8 cellular contexts compared by ENCODE assay signal in the genomic region with DNA sequence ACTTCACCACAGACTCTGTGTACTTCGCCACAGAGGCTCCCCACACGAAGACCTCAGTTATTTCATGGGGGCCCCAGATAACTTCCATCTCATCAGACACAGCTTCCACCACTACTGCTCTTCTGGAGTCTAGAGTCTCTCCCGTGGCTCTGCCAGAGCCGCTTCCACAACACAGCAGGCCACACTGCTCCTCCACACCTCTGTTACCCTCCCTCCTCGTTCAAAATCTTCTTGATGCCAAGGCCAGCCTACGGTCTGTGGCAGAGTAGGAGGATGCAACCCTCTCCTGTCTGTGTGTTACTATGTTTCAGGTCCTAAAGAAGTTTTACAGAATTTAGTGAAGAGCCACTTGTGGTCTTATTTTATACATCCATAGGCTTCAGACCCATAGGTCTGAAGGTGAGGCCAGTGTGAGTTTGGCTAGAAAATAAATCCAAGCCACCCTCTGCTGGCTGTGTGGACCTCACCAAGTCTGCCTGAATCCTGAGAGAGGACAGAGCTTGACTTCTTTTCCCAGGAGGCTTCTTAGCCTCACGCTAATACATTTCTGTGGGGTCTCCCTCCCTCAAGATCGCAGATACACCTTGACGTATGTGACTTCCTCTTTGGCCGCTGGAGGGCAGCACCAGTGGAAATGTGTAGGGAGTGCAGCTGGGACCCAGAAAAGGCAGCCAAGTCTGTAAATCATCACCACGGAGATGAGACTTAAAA.
DNase-seq lines count a peak whose midpoint lies in the region; ATAC-seq and TF ChIP-seq lines count a peak whose summit lies in the region.

No MANE protein-coding gene starts in this region.

- H3K27ac ChIP-seq in HCT116 (ENCODE audit: low read depth, low read length) = no peak overlapping the region
- H3K27ac ChIP-seq in Karpas-422 (ENCODE audit: low read length) = no peak overlapping the region

- H3K79me2 ChIP-seq in HCT116 (ENCODE audit: insufficient read depth, low read length) (no peaks in the 10 kb centered on the region), Karpas-422 (ENCODE audit: low read length) (no peaks in the 10 kb centered on the region)

- H3K4me2 ChIP-seq in HCT116 (ENCODE audit: low read length) (no peak overlapping the region), Karpas-422 (ENCODE audit: low read depth, low read length, poor library complexity, severe bottlenecking) (no peak overlapping the region)

- BruUV-seq in HCT116 (replicated peaks; lab: Mats Ljungman, UMichigan) = no TSS peak

- no peak for TF ChIP-seq POLR2A in HCT116 (IDR thresholded peaks at IDR 0.05; ENCODE audit: borderline replicate concordance, extremely low read depth, insufficient read depth, insufficient read length)

- peak; percentile 61 for TF ChIP-seq RAD21 in HCT116 (IDR thresholded peaks at IDR 0.05; ENCODE audit: low read depth)

- H2AFZ ChIP-seq in HCT116 (ENCODE audit: low read depth, low read length, poor library complexity, severe bottlenecking) = peak overlapping the region; percentile 10
- no peak overlapping the region for H2AFZ ChIP-seq in Karpas-422 (ENCODE audit: low read length)

- POLR2A ChIA-PET in AG04449 (lab: Yijun Ruan, JAX) (no interaction called here), HCT116 (lab: Charles Lee) (no interaction called here)

- no peaks in the 10 kb centered on the region for H3K9me2 ChIP-seq in HCT116 (ENCODE audit: insufficient read depth)
- H3K9me2 ChIP-seq in Karpas-422 (replicated peaks; ENCODE audit: insufficient read depth, low read length) = no peaks in the 10 kb centered on the region

- no peaks in the 10 kb centered on the region for H4K20me1 ChIP-seq in HCT116 (ENCODE audit: insufficient read depth)
- H4K20me1 ChIP-seq in Karpas-422 (ENCODE audit: insufficient read depth, low read depth, low read length) = no peaks in the 10 kb centered on the region

- H3K9ac ChIP-seq in HCT116 (ENCODE audit: low read length) (no peak overlapping the region), Karpas-422 (ENCODE audit: low read length) (no peak overlapping the region)

- H3K27me3 ChIP-seq in HCT116 (ENCODE audit: insufficient read depth, low read length) = no peaks in the 10 kb centered on the region
- no peaks in the 10 kb centered on the region for H3K27me3 ChIP-seq in Karpas-422 (ENCODE audit: low read length)

- ATAC-seq in HCT116 (peak; percentile 99), left ventricle myocardium superior (peak; percentile 48)

- no peak overlapping the region for H3K4me3 ChIP-seq in AG04449 (ENCODE audit: low read depth, low read length)
- H3K4me3 ChIP-seq in GM12865 (ENCODE audit: low read depth, low read length) = no peak overlapping the region
- no peak overlapping the region for H3K4me3 ChIP-seq in HCT116 (replicated peaks in 1 of 2; ENCODE audit: low read depth in 1 of 2, low read length in 2 of 2)
- no peak overlapping the region for H3K4me3 ChIP-seq in Karpas-422 (ENCODE audit: low read length)

- RAD21 ChIA-PET in HCT116 (lab: Charles Lee; ENCODE audit: low non-redundant PET in 1 of 2, low total read pairs in 2 of 2, uncharacterized antibody in 2 of 2, unreplicated experiment in 2 of 2) = no interaction called here

- no peak for DNase-seq in AG04449 (ENCODE audit: low read depth, low spot score)
- peak; percentile 61 for DNase-seq in GM12865 (ENCODE audit: low read depth)
- peak; percentile 37 for DNase-seq in HCT116 (ENCODE audit: low read depth, low spot score)
- DNase-seq in Karpas-422 = peak; percentile 82
- peak; percentile 55 to 66 for DNase-seq in activated CD4-positive, alpha-beta T cell treated with anti-CD3 and anti-CD28 coated beads, Interleukin-2, amount 50 U/mL, for 48 hours
- peak; percentile 49 for DNase-seq in left ventricle myocardium superior
- peak; percentile 30 to 44 for DNase-seq in stimulated activated CD8-positive, alpha-beta memory T cell treated with anti-CD3 and anti-CD28 coated beads, Interleukin-2, amount 100 ng/mL, for 48 hours (ENCODE audit: low read depth in 2 of 2)
- no peak for DNase-seq in DMS153 (lab: John Stamatoyannopoulos, UW)

- H3K9me3 ChIP-seq in HCT116 (ENCODE audit: control insufficient read depth in 1 of 2, insufficient read depth in 1 of 2, low read depth in 1 of 2, low read length in 2 of 2) (no peaks in the 10 kb centered on the region), Karpas-422 (ENCODE audit: low read length) (no peaks in the 10 kb centered on the region)

- H3K4me1 ChIP-seq in HCT116 (ENCODE audit: control insufficient read depth in 1 of 2, insufficient read depth in 2 of 2, low read length in 2 of 2) (no peaks in the 10 kb centered on the region), Karpas-422 (ENCODE audit: low read length) (no peaks in the 10 kb centered on the region)

- intact Hi-C loops in HCT116 (cut with micrococcal nuclease) = loop anchor here (1.0 to 2.0 kb wide), 2 partner anchors 67 to 91 kb away; no protein-coding TSS in a partner anchor
- intact Hi-C loops in left ventricle myocardium superior (cut with micrococcal nuclease) = loop anchor here (10.0 kb wide), 1 partner anchor 93 kb away; no protein-coding TSS in a partner anchor

- CTCF ChIA-PET in AG04449 (lab: Yijun Ruan, JAX) (interaction anchor here (1.0 to 3.4 kb wide), 4 partner anchors 11 to 90 kb away, joined by 3 to 26 read pairs (median 5); no protein-coding TSS in a partner anchor), HCT116 (lab: Charles Lee) (interaction anchor here (0.6 to 4.0 kb wide), 7 partner anchors 7 to 91 kb away, joined by 3 to 38 read pairs (median 4); no protein-coding TSS in a partner anchor)

- peak; percentile 75 for TF ChIP-seq CTCF in AG04449 (IDR thresholded peaks at IDR 0.05; ENCODE audit: insufficient read depth, low read length, missing control alignments)
- TF ChIP-seq CTCF in GM12865 (IDR thresholded peaks at IDR 0.05; ENCODE audit: insufficient read depth, low read depth, low read length, missing control alignments) = peak; percentile 76
- peak; percentile 53 to 91 (median 81); a peak in 5 of 6 replicates for TF ChIP-seq CTCF in HCT116 (IDR thresholded peaks at IDR 0.05 in 2 of 3, conservative IDR thresholded peaks at IDR 0.05 in 1 of 3; ENCODE audit: borderline replicate concordance in 1 of 3, insufficient read depth in 1 of 3, low read depth in 2 of 3, low read length in 2 of 3)

- H3K36me3 ChIP-seq in HCT116 (ENCODE audit: control insufficient read depth in 1 of 2, insufficient read depth in 2 of 2, low read length in 2 of 2) (no peaks in the 10 kb centered on the region), Karpas-422 (ENCODE audit: insufficient read depth, low read length) (no peaks in the 10 kb centered on the region)

TF ChIP-seq in HCT116, 20 proteins besides CTCF, POLR2A, EP300 and RAD21:
- no peak for TF ChIP-seq ZFX (IDR thresholded peaks at IDR 0.05)
- no peak for TF ChIP-seq FOSL1 (IDR thresholded peaks at IDR 0.05; ENCODE audit: low read depth)
- TF ChIP-seq, protein P1, sequence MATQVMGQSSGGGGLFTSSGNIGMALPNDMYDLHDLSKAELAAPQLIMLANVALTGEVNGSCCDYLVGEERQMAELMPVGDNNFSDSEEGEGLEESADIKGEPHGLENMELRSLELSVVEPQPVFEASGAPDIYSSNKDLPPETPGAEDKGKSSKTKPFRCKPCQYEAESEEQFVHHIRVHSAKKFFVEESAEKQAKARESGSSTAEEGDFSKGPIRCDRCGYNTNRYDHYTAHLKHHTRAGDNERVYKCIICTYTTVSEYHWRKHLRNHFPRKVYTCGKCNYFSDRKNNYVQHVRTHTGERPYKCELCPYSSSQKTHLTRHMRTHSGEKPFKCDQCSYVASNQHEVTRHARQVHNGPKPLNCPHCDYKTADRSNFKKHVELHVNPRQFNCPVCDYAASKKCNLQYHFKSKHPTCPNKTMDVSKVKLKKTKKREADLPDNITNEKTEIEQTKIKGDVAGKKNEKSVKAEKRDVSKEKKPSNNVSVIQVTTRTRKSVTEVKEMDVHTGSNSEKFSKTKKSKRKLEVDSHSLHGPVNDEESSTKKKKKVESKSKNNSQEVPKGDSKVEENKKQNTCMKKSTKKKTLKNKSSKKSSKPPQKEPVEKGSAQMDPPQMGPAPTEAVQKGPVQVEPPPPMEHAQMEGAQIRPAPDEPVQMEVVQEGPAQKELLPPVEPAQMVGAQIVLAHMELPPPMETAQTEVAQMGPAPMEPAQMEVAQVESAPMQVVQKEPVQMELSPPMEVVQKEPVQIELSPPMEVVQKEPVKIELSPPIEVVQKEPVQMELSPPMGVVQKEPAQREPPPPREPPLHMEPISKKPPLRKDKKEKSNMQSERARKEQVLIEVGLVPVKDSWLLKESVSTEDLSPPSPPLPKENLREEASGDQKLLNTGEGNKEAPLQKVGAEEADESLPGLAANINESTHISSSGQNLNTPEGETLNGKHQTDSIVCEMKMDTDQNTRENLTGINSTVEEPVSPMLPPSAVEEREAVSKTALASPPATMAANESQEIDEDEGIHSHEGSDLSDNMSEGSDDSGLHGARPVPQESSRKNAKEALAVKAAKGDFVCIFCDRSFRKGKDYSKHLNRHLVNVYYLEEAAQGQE (IDR thresholded peaks at IDR 0.05; ENCODE audit: low read depth) = no peak
- no peak for TF ChIP-seq EZH2 (IDR thresholded peaks at IDR 0.05)
- no peak for TF ChIP-seq CBX3 (IDR thresholded peaks at IDR 0.05; ENCODE audit: low read depth)
- TF ChIP-seq JUND (IDR thresholded peaks at IDR 0.05) = no peak
- no peak for TF ChIP-seq POLR2AphosphoS5 (IDR thresholded peaks at IDR 0.05; ENCODE audit: low read depth, low read length)
- no peak for TF ChIP-seq YY1 (IDR thresholded peaks at IDR 0.05; ENCODE audit: extremely low read depth, insufficient replicate concordance, low read depth, low read length)
- TF ChIP-seq CEBPB (IDR thresholded peaks at IDR 0.05; ENCODE audit: low read depth) = no peak
- no peak for TF ChIP-seq ELF1 (IDR thresholded peaks at IDR 0.05; ENCODE audit: borderline replicate concordance, low read depth)
- no peak for TF ChIP-seq SP1 (IDR thresholded peaks at IDR 0.05; ENCODE audit: low read depth)
- TF ChIP-seq ZNF274 (IDR thresholded peaks at IDR 0.05; ENCODE audit: low read depth, low read length) = no peak
TF ChIP-seq in HCT116: peak in this region for 0.

Comparison
In these comparisons a context has a peak if more than half of its experiments do, and no peak if none do; other contexts are left out.
1. DNase-seq: peak in GM12865 (single experiment), HCT116 (single experiment), Karpas-422 (single experiment), activated CD4-positive, alpha-beta T cell treated with anti-CD3 and anti-CD28 coated beads, Interleukin-2, amount 50 U/mL, for 48 hours (2 of 2), left ventricle myocardium superior (single experiment) and stimulated activated CD8-positive, alpha-beta memory T cell treated with anti-CD3 and anti-CD28 coated beads, Interleukin-2, amount 100 ng/mL, for 48 hours (2 of 2); none in AG04449 (single experiment) and DMS153 (single experiment).
2. Peak in every context shown above with its lines, with median percentiles within 50 percentile points of each other: CTCF ChIP-seq.